ENCODE assay signal across 1 cellular context in genomic region chr2:101332885-101333766, GRCh38.
TF ChIP-seq lines count a peak whose summit lies in the region.

No MANE protein-coding gene starts in this region.

TF ChIP-seq in HepG2, 621 proteins besides CTCF, POLR2A, EP300 and RAD21 (continued from another document and continues in another):
- 0 out of 2 replicates have a peak, but pooled peaks have one; percentile 15 for TF ChIP-seq PATZ1 (CRISPR knock-in tag; IDR thresholded peaks at IDR 0.05)
- no peak for TF ChIP-seq ZNF776 (CRISPR knock-in tag; IDR thresholded peaks at IDR 0.05)
- TF ChIP-seq, protein P1, sequence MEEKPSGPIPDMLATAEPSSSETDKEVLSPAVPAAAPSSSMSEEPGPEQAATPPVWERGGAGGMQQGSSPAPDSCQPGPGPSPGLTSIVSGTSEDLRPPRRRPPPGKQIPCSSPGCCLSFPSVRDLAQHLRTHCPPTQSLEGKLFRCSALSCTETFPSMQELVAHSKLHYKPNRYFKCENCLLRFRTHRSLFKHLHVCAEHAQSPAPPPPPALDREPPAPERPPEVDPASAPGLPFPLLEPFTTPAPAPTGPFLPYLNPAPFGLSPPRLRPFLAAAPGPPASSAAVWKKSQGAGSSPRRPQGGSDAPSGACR (CRISPR knock-in tag; IDR thresholded peaks at IDR 0.05) = no peak
- no peak for TF ChIP-seq ZNF558 (CRISPR knock-in tag; IDR thresholded peaks at IDR 0.05; ENCODE audit: borderline replicate concordance)
- TF ChIP-seq KDM1A (CRISPR knock-in tag; IDR thresholded peaks at IDR 0.05) = peak; percentile 32
- TF ChIP-seq ZNF746 (CRISPR knock-in tag; IDR thresholded peaks at IDR 0.05) = no peak
- no peak for TF ChIP-seq PREB (CRISPR knock-in tag; IDR thresholded peaks at IDR 0.05)
- no peak for TF ChIP-seq ZNF317 (CRISPR knock-in tag; IDR thresholded peaks at IDR 0.05)
- peak; percentile 41 for TF ChIP-seq ATF1 (CRISPR knock-in tag; IDR thresholded peaks at IDR 0.05)
- peak; percentile 96 for TF ChIP-seq ZNF710 (CRISPR knock-in tag; IDR thresholded peaks at IDR 0.05; ENCODE audit: borderline replicate concordance)
- TF ChIP-seq SOX6 (IDR thresholded peaks at IDR 0.05) = no peak
- TF ChIP-seq SOX6 (CRISPR knock-in tag; IDR thresholded peaks at IDR 0.05) = peak; percentile 99
- TF ChIP-seq SP5 (CRISPR knock-in tag; IDR thresholded peaks at IDR 0.05; ENCODE audit: borderline replicate concordance, low read depth) = no peak
- TF ChIP-seq KAT8 (CRISPR knock-in tag; IDR thresholded peaks at IDR 0.05) = peak; percentile 76
- TF ChIP-seq, protein P2, sequence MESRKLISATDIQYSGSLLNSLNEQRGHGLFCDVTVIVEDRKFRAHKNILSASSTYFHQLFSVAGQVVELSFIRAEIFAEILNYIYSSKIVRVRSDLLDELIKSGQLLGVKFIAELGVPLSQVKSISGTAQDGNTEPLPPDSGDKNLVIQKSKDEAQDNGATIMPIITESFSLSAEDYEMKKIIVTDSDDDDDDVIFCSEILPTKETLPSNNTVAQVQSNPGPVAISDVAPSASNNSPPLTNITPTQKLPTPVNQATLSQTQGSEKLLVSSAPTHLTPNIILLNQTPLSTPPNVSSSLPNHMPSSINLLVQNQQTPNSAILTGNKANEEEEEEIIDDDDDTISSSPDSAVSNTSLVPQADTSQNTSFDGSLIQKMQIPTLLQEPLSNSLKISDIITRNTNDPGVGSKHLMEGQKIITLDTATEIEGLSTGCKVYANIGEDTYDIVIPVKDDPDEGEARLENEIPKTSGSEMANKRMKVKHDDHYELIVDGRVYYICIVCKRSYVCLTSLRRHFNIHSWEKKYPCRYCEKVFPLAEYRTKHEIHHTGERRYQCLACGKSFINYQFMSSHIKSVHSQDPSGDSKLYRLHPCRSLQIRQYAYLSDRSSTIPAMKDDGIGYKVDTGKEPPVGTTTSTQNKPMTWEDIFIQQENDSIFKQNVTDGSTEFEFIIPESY (CRISPR knock-in tag; IDR thresholded peaks at IDR 0.05) = no peak
- 0 out of 2 replicates have a peak, but pooled peaks have one; percentile 35 for TF ChIP-seq ZSCAN31 (CRISPR knock-in tag; IDR thresholded peaks at IDR 0.05; ENCODE audit: low read depth)
- TF ChIP-seq ZNF674 (CRISPR knock-in tag; IDR thresholded peaks at IDR 0.05; ENCODE audit: low read depth) = no peak
- TF ChIP-seq TRIM22 (IDR thresholded peaks at IDR 0.05) = no peak
- TF ChIP-seq GPN1 (CRISPR knock-in tag; IDR thresholded peaks at IDR 0.05; ENCODE audit: borderline replicate concordance) = no peak
- 0 out of 2 replicates have a peak, but pooled peaks have one; percentile 42 for TF ChIP-seq ZNF124 (CRISPR knock-in tag; IDR thresholded peaks at IDR 0.05)
- TF ChIP-seq MAFK (conservative IDR thresholded peaks at IDR 0.05 in 1 of 2, IDR thresholded peaks at IDR 0.05 in 1 of 2; ENCODE audit: low read length in 2 of 2) = peak in 1 of 2 experiments; percentile 11; a peak in 1 of 4 replicates
- TF ChIP-seq ZNF737 (CRISPR knock-in tag; IDR thresholded peaks at IDR 0.05; ENCODE audit: borderline replicate concordance) = no peak
- no peak for TF ChIP-seq ARID2 (CRISPR knock-in tag; IDR thresholded peaks at IDR 0.05; ENCODE audit: borderline replicate concordance)
- peak; percentile 81; the same call in 1 of the 2 replicates for TF ChIP-seq RXRA (CRISPR knock-in tag; IDR thresholded peaks at IDR 0.05)
- TF ChIP-seq ZNF543 (CRISPR knock-in tag; IDR thresholded peaks at IDR 0.05) = no peak
- no peak for TF ChIP-seq ZNF768 (CRISPR knock-in tag; IDR thresholded peaks at IDR 0.05)
- peak; percentile 38; the same call in 1 of the 2 replicates for TF ChIP-seq FOXK1 (CRISPR knock-in tag; IDR thresholded peaks at IDR 0.05; ENCODE audit: borderline replicate concordance, low read depth)
- no peak for TF ChIP-seq TRIM24 (CRISPR knock-in tag; IDR thresholded peaks at IDR 0.05)
- no peak for TF ChIP-seq ETV6 (CRISPR knock-in tag; conservative IDR thresholded peaks at IDR 0.05)
- TF ChIP-seq SIX1 (CRISPR knock-in tag; IDR thresholded peaks at IDR 0.05; ENCODE audit: borderline replicate concordance) = peak; percentile 95
- TF ChIP-seq, protein P3, sequence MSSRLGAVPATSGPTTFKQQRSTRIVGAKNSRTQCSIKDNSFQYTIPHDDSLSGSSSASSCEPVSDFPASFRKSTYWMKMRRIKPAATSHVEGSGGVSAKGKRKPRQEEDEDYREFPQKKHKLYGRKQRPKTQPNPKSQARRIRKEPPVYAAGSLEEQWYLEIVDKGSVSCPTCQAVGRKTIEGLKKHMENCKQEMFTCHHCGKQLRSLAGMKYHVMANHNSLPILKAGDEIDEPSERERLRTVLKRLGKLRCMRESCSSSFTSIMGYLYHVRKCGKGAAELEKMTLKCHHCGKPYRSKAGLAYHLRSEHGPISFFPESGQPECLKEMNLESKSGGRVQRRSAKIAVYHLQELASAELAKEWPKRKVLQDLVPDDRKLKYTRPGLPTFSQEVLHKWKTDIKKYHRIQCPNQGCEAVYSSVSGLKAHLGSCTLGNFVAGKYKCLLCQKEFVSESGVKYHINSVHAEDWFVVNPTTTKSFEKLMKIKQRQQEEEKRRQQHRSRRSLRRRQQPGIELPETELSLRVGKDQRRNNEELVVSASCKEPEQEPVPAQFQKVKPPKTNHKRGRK (CRISPR knock-in tag; IDR thresholded peaks at IDR 0.05) = no peak
- no peak for TF ChIP-seq ZNF350 (CRISPR knock-in tag; IDR thresholded peaks at IDR 0.05; ENCODE audit: borderline replicate concordance, low read depth)
- TF ChIP-seq SRSF1 (optimal IDR thresholded peaks at IDR 0.05; ENCODE audit: low read depth, low read length) = no peak
- TF ChIP-seq, protein P4, sequence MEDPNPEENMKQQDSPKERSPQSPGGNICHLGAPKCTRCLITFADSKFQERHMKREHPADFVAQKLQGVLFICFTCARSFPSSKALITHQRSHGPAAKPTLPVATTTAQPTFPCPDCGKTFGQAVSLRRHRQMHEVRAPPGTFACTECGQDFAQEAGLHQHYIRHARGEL (CRISPR knock-in tag; IDR thresholded peaks at IDR 0.05) = no peak
- TF ChIP-seq PCBP1 (IDR thresholded peaks at IDR 0.05; ENCODE audit: borderline replicate concordance, low read depth, low read length) = no peak
- no peak for TF ChIP-seq ZNF841 (CRISPR knock-in tag; IDR thresholded peaks at IDR 0.05; ENCODE audit: borderline replicate concordance)
- no peak for TF ChIP-seq JDP2 (CRISPR knock-in tag; IDR thresholded peaks at IDR 0.05; ENCODE audit: borderline replicate concordance)
- 0 out of 2 replicates have a peak, but pooled peaks have one; percentile 29 for TF ChIP-seq ZNF564 (CRISPR knock-in tag; IDR thresholded peaks at IDR 0.05)
- peak; percentile 30; the same call in 1 of the 2 replicates for TF ChIP-seq SALL1 (CRISPR knock-in tag; IDR thresholded peaks at IDR 0.05)
- TF ChIP-seq, protein P5, sequence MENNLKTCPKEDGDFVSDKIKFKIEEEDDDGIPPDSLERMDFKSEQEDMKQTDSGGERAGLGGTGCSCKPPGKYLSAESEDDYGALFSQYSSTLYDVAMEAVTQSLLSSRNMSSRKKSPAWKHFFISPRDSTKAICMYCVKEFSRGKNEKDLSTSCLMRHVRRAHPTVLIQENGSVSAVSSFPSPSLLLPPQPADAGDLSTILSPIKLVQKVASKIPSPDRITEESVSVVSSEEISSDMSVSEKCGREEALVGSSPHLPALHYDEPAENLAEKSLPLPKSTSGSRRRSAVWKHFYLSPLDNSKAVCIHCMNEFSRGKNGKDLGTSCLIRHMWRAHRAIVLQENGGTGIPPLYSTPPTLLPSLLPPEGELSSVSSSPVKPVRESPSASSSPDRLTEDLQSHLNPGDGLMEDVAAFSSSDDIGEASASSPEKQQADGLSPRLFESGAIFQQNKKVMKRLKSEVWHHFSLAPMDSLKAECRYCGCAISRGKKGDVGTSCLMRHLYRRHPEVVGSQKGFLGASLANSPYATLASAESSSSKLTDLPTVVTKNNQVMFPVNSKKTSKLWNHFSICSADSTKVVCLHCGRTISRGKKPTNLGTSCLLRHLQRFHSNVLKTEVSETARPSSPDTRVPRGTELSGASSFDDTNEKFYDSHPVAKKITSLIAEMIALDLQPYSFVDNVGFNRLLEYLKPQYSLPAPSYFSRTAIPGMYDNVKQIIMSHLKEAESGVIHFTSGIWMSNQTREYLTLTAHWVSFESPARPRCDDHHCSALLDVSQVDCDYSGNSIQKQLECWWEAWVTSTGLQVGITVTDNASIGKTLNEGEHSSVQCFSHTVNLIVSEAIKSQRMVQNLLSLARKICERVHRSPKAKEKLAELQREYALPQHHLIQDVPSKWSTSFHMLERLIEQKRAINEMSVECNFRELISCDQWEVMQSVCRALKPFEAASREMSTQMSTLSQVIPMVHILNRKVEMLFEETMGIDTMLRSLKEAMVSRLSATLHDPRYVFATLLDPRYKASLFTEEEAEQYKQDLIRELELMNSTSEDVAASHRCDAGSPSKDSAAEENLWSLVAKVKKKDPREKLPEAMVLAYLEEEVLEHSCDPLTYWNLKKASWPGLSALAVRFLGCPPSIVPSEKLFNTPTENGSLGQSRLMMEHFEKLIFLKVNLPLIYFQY (CRISPR knock-in tag; IDR thresholded peaks at IDR 0.05; ENCODE audit: borderline replicate concordance) = no peak
- no peak for TF ChIP-seq ZSCAN30 (CRISPR knock-in tag; IDR thresholded peaks at IDR 0.05)
- no peak for TF ChIP-seq MTA3 (CRISPR knock-in tag; IDR thresholded peaks at IDR 0.05)
- peak; percentile 49 for TF ChIP-seq MAFF (IDR thresholded peaks at IDR 0.05; ENCODE audit: low read depth, low read length)
- TF ChIP-seq FOXA1 (IDR thresholded peaks at IDR 0.05) = 0 out of 2 replicates have a peak, but pooled peaks have one; percentile 21
- TF ChIP-seq FOXA1 (CRISPR knock-in tag; IDR thresholded peaks at IDR 0.05) = peak; percentile 86
- 0 out of 2 replicates have a peak, but pooled peaks have one; percentile 28 for TF ChIP-seq MAX (IDR thresholded peaks at IDR 0.05)
